ENCODE assay signal across 15 cellular contexts in the genomic region with DNA sequence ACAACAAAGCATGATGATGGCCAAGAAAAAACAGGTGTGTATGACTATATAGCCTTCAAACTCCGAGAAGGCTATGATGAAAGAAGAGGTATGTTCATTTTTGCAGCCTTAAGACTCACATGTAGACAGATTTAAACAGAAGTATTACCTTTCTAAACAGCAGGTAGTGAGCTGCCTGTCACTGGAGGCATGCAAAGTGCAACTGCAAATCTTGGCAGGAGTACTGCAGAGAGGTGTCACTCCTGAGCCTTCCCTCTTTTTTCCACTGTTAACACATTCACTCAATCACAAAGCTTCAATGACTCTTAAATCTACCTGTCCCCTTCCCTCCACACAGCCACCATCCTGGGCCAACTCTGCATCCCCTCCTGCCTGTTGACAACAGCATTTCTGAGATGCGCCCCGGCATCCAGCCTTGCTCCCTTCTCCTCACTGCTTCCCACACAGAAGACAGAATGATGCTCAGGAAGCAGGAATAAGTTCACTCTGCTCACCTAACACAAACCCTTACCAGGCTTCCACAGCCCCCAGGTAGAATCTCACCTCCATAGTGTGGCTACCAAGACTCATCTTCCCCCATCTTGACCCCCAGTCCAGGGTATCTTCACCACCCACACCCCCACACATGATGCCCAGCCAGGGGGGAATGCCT.
"Had no signal": no experiment of that assay in that cellular context is flagged by ENCODE, and none has a peak within 500 bp of the region (broad histone marks: within the 10 kb centered on the region; RNA-seq: fewer than 3 reads in every experiment).

No MANE protein-coding gene starts in this region.

- H3K36me3 Mint-ChIP-seq: immature natural killer cell, natural killer cell had no signal

- H3K27me3 Mint-ChIP-seq: activated CD4-positive, alpha-beta T cell treated with anti-CD3 and anti-CD28 coated beads, Interleukin-2, amount 10 ng/mL, durations not matched to agents 7 days and 5 days; stimulated activated naive CD8-positive, alpha-beta T cell treated with anti-CD3 and anti-CD28 coated beads, Interleukin-15, Interleukin-2, amounts not matched to agents 100 ng/mL and 50 ng/mL, for 24 hours had no signal

- H3K36me3 ChIP-seq: ascending aorta, lower lobe of right lung, SJSA1, upper lobe of left lung had no signal

- DNase-seq: activated CD4-positive, alpha-beta T cell treated with anti-CD3 and anti-CD28 coated beads, Interleukin-2, amount 10 ng/mL, durations not matched to agents 7 days and 5 days; activated naive CD4-positive, alpha-beta T cell treated with anti-CD3 and anti-CD28 coated beads, Interleukin-2, amount 50 U/mL, for 16 hours; dermis blood vessel endothelial cell; effector memory CD8-positive, alpha-beta T cell; immature natural killer cell; lower lobe of right lung; natural killer cell; stimulated activated CD4-positive, alpha-beta T cell treated with anti-CD3 and anti-CD28 coated beads, Interleukin-2, amount 100 ng/mL, for 24 hours had no signal

- H3K9me3 ChIP-seq: ascending aorta, lower lobe of right lung, SJSA1, upper lobe of left lung had no signal

- H3K27ac Mint-ChIP-seq: activated CD4-positive, alpha-beta T cell treated with anti-CD3 and anti-CD28 coated beads, Interleukin-2, amount 10 ng/mL, durations not matched to agents 7 days and 5 days; activated T-helper 2 cell treated with anti-CD3 and anti-CD28 coated beads, Interferon-gamma antibody, Interleukin-2, Interleukin-4, amounts not matched to agents 10 μg/mL and 5 μg/mL and 100 μg/mL, durations not matched to agents 14 hours and 24 hours and 36 hours; effector memory CD8-positive, alpha-beta T cell; immature natural killer cell; natural killer cell; stimulated activated naive CD8-positive, alpha-beta T cell treated with anti-CD3 and anti-CD28 coated beads, Interleukin-15, Interleukin-2, amounts not matched to agents 100 ng/mL and 50 ng/mL, for 24 hours; T-helper 1 cell treated with Interleukin-12 subunit alpha and Interleukin-12 subunit beta and Interleukin-4 antibody, amounts not matched to agents 30 μg/mL and 1 μg/mL, for 36 hours had no signal

- H3K27me3 ChIP-seq: ascending aorta, SJSA1, upper lobe of left lung had no signal

- H3K4me1 Mint-ChIP-seq: activated CD4-positive, alpha-beta T cell treated with anti-CD3 and anti-CD28 coated beads, Interleukin-2, amount 10 ng/mL, durations not matched to agents 7 days and 5 days; immature natural killer cell; natural killer cell had no signal

- H3K4me3 Mint-ChIP-seq: activated CD4-positive, alpha-beta T cell treated with anti-CD3 and anti-CD28 coated beads, Interleukin-2, amount 10 ng/mL, durations not matched to agents 7 days and 5 days; effector memory CD8-positive, alpha-beta T cell; immature natural killer cell; natural killer cell; stimulated activated naive CD8-positive, alpha-beta T cell treated with anti-CD3 and anti-CD28 coated beads, Interleukin-15, Interleukin-2, amounts not matched to agents 100 ng/mL and 50 ng/mL, for 24 hours; T-helper 1 cell treated with Interleukin-12 subunit alpha and Interleukin-12 subunit beta and Interleukin-4 antibody, amounts not matched to agents 30 μg/mL and 1 μg/mL, for 36 hours had no signal

- H3K9me3 Mint-ChIP-seq: activated CD4-positive, alpha-beta T cell treated with anti-CD3 and anti-CD28 coated beads, Interleukin-2, amount 10 ng/mL, durations not matched to agents 7 days and 5 days; activated T-helper 2 cell treated with anti-CD3 and anti-CD28 coated beads, Interferon-gamma antibody, Interleukin-2, Interleukin-4, amounts not matched to agents 10 μg/mL and 5 μg/mL and 100 μg/mL, durations not matched to agents 14 hours and 24 hours and 36 hours; effector memory CD8-positive, alpha-beta T cell; immature natural killer cell; natural killer cell; stimulated activated naive CD8-positive, alpha-beta T cell treated with anti-CD3 and anti-CD28 coated beads, Interleukin-15, Interleukin-2, amounts not matched to agents 100 ng/mL and 50 ng/mL, for 24 hours; T-helper 1 cell treated with Interleukin-12 subunit alpha and Interleukin-12 subunit beta and Interleukin-4 antibody, amounts not matched to agents 30 μg/mL and 1 μg/mL, for 36 hours had no signal

- ATAC-seq: activated CD4-positive, CD25-positive, alpha-beta regulatory T cell treated with anti-CD3 and anti-CD28 coated beads, Interleukin-2, amount 50 U/mL, for 24 hours; effector memory CD8-positive, alpha-beta T cell; lower lobe of right lung; natural killer cell had no signal

- H3K27ac ChIP-seq: ascending aorta, lower lobe of right lung, SJSA1, upper lobe of left lung had no signal

- H3K4me1 ChIP-seq: ascending aorta, lower lobe of right lung had no signal

- H3K4me3 ChIP-seq: ascending aorta, lower lobe of right lung, SJSA1, upper lobe of left lung had no signal
